In the genomic region with DNA sequence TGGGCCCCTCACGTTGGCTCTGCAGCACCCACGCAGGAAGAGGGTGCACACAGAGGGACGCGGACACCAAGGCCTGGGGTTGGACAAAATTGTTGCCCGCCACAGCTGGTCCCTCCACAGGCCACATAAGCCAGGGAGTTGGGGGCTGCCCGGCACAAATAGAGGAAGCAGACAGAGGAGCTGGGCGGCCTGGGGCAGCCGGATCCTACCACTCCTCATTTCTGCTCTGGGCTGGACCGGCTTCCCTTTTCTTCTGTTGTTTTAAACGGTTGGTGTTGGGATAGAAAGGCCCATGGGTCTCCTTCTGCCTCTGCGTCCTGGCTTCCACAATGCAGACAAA, we compare ENCODE assay signal across 15 cellular contexts. TPM values are rescaled to one million over a fixed set of nuclear protein-coding genes. Genes with fewer than 3 reads are reported as not detected.
DNase-seq lines count a peak whose midpoint lies in the region; ATAC-seq and TF ChIP-seq lines count a peak whose summit lies in the region.
"Had no signal": no experiment of that assay in that cellular context is flagged by ENCODE, and none has a peak within 500 bp of the region (broad histone marks: within the 10 kb centered on the region; RNA-seq: fewer than 3 reads in every experiment).

No MANE protein-coding gene starts in this region.

- no peak for TF ChIP-seq POLR2A in uterus (IDR thresholded peaks at IDR 0.05)

- H3K9me3 Mint-ChIP-seq in T-cell = no peaks in the 10 kb centered on the region
- H3K9me3 Mint-ChIP-seq: activated CD4-positive, alpha-beta T cell treated with anti-CD3 and anti-CD28 coated beads, Interleukin-2, amount 10 ng/mL, durations not matched to agents 24 days and 14 days had no signal

- peak; percentile 56 for DNase-seq in Right ventricle myocardium superior
- no peak for DNase-seq in cardiac septum (ENCODE audit: low spot score)
- no peak for DNase-seq in caudate nucleus (lab: John Stamatoyannopoulos, UW)
- no peak for DNase-seq in osteoblast (ENCODE audit: insufficient read length, low spot score, missing footprints)
- no peak for DNase-seq in uterus
- DNase-seq in T-cell = no peak
- DNase-seq: activated CD4-positive, alpha-beta T cell treated with anti-CD3 and anti-CD28 coated beads, Interleukin-2, amount 10 ng/mL, durations not matched to agents 24 days and 14 days; activated effector memory CD4-positive, alpha-beta T cell treated with anti-CD3 and anti-CD28 coated beads, Interleukin-2, amount 50 U/mL, for 16 hours; NCI-H345; stimulated activated CD4-positive, alpha-beta T cell treated with anti-CD3 and anti-CD28 coated beads, Interleukin-2, amount 100 ng/mL, for 48 hours; stimulated activated naive CD8-positive, alpha-beta T cell treated with anti-CD3 and anti-CD28 coated beads, Interleukin-15, Interleukin-2, amounts not matched to agents 100 U/mL and 50 U/mL, for 24 hours had no signal

- H3K9me3 ChIP-seq in osteoblast (ENCODE audit: low read depth, low read length) (no peaks in the 10 kb centered on the region), uterus (no peaks in the 10 kb centered on the region)

- peak overlapping the region; percentile 32 for H2AFZ ChIP-seq in osteoblast (ENCODE audit: low read length)

- no peak for TF ChIP-seq CTCF in osteoblast (IDR thresholded peaks at IDR 0.05; ENCODE audit: extremely low read depth, low read depth, low read length)
- TF ChIP-seq CTCF in uterus (IDR thresholded peaks at IDR 0.05) = no peak

- H3K36me3 ChIP-seq in osteoblast (ENCODE audit: insufficient read depth, low read length) (no peaks in the 10 kb centered on the region), uterus (no peaks in the 10 kb centered on the region)

- peaks cover 0 to 12% (median 10%) of the 10 kb centered on the region in 3 donors for H3K4me1 Mint-ChIP-seq in T-cell

- no peak overlapping the region for H3K4me3 Mint-ChIP-seq in T-cell
- H3K4me3 Mint-ChIP-seq: activated CD4-positive, alpha-beta T cell treated with anti-CD3 and anti-CD28 coated beads, Interleukin-2, amount 10 ng/mL, durations not matched to agents 24 days and 14 days had no signal

- H3K27me3 ChIP-seq in osteoblast (ENCODE audit: insufficient read depth, low read length) = no peaks in the 10 kb centered on the region
- H3K27me3 ChIP-seq in uterus = no peaks in the 10 kb centered on the region

- ATAC-seq in Right ventricle myocardium superior (ENCODE audit: poor library complexity) (no peak), HG03135 (IDR thresholded peaks at IDR 0.05; ENCODE audit: unreplicated experiment) (no peak), GM18498 (IDR thresholded peaks at IDR 0.05; ENCODE audit: unreplicated experiment) (no peak), T-cell (replicated peaks in 1 of 4) (no peak)
- ATAC-seq: stimulated activated naive CD8-positive, alpha-beta T cell treated with anti-CD3 and anti-CD28 coated beads, Interleukin-15, Interleukin-2, amounts not matched to agents 100 U/mL and 50 U/mL, for 24 hours had no signal

- peak overlapping the region; percentile 48 for H3K27ac ChIP-seq in caudate nucleus (ENCODE audit: low read depth, low read length)
- H3K27ac ChIP-seq in osteoblast (ENCODE audit: low read depth, low read length) = peak overlapping the region; percentile 97
- H3K27ac ChIP-seq in uterus = peak overlapping the region; percentile 60 to 70

- H3K4me2 ChIP-seq in osteoblast (ENCODE audit: insufficient read depth, low read length) = peak overlapping the region; percentile 48

- CTCF ChIA-PET in T-cell (lab: Charles Lee) = no interaction called here

- no peaks in the 10 kb centered on the region for H3K36me3 Mint-ChIP-seq in T-cell

- intact Hi-C loops in Right ventricle myocardium superior (cut with DNase I) = loop anchor here (10.0 kb wide), 2 partner anchors 150 to 190 kb away; a partner anchor contains a TSS
- intact Hi-C loops in cardiac septum (cut with DNase I) = loop anchor here (2.0 to 10.0 kb wide), 2 partner anchors 148 to 320 kb away; no protein-coding TSS in a partner anchor
- intact Hi-C loops in uterus (cut with DNase I; ENCODE audit: low total_unique reads) = no loop called here

- no peaks in the 10 kb centered on the region for H4K20me1 ChIP-seq in osteoblast (ENCODE audit: insufficient read depth, low read length)

- POLR2A ChIA-PET in T-cell (lab: Charles Lee) = no interaction called here

- H3K27me3 Mint-ChIP-seq in T-cell = peaks cover 5 to 26% of the 10 kb centered on the region in 2 donors

- no peak overlapping the region for H3K4me3 ChIP-seq in osteoblast (ENCODE audit: insufficient read depth, low read length)
- no peak overlapping the region for H3K4me3 ChIP-seq in uterus

- H3K79me2 ChIP-seq in osteoblast (ENCODE audit: insufficient read depth, low read length) = no peaks in the 10 kb centered on the region

- no peak overlapping the region for H3K27ac Mint-ChIP-seq in T-cell
- H3K27ac Mint-ChIP-seq: activated CD4-positive, alpha-beta T cell treated with anti-CD3 and anti-CD28 coated beads, Interleukin-2, amount 10 ng/mL, durations not matched to agents 24 days and 14 days had no signal

- peaks cover 45% of the 10 kb centered on the region for H3K4me1 ChIP-seq in osteoblast (ENCODE audit: insufficient read depth, low read length)
- peaks cover 8 to 18% of the 10 kb centered on the region in 2 donors for H3K4me1 ChIP-seq in uterus

RNA-seq across cellular contexts. Expression of a gene that starts 36.4 kb away (rescaled TPM):
- total RNA-seq in Right ventricle myocardium superior (0.22 TPM), cardiac septum (0.19 TPM), osteoblast (not detected in 2 replicates), uterus (not detected), T-cell (not detected)
- total RNA-seq: activated CD4-positive, alpha-beta T cell treated with anti-CD3 and anti-CD28 coated beads, Interleukin-2, amount 10 ng/mL, durations not matched to agents 24 days and 14 days; esophagus mucosa; M059J had no signal
